16 cellular contexts compared by ENCODE assay signal in genomic region chr2:88227446-88227845, GRCh38. TPM values are rescaled to one million over a fixed set of nuclear protein-coding genes. Genes with fewer than 3 reads are reported as not detected.
DNase-seq lines count a peak whose midpoint lies in the region; ATAC-seq, FAIRE-seq and TF ChIP-seq lines count a peak whose summit lies in the region.
"Had no signal": no experiment of that assay in that cellular context is flagged by ENCODE, and none has a peak within 500 bp of the region (broad histone marks: within the 10 kb centered on the region; RNA-seq: fewer than 3 reads in every experiment).

No MANE protein-coding gene starts in this region.

- no peaks in the 10 kb centered on the region for H3K9me3 ChIP-seq in astrocyte (ENCODE audit: insufficient read depth, low read depth, low read length)

- H3K4me1 ChIP-seq in astrocyte (ENCODE audit: insufficient read depth, low read length), result no peaks in the 10 kb centered on the region

- ATAC-seq in HG03196 (IDR thresholded peaks at IDR 0.05; ENCODE audit: unreplicated experiment), result no peak

- peak; percentile 74 for DNase-seq in A172 (ENCODE audit: low spot score)
- DNase-seq in H54 (ENCODE audit: insufficient read length, low spot score), result peak; percentile 19
- DNase-seq in astrocyte (ENCODE audit: low read depth), result no peak
- peak; percentile 29 for DNase-seq in iris pigment epithelial cell (ENCODE audit: low read depth)
- no peak for DNase-seq in superior temporal gyrus (ENCODE audit: extremely low spot score)
- no peak for DNase-seq in NCI-H1436 treated with DMSO at 0.1 percent for 48 hours (lab: John Stamatoyannopoulos, UW)
- no peak for DNase-seq in NCI-H128 (lab: John Stamatoyannopoulos, UW; ENCODE audit: unreplicated experiment)
- DNase-seq: activated CD8-positive, alpha-beta memory T cell treated with anti-CD3 and anti-CD28 coated beads, Interleukin-2, amount 50 U/mL, for 4 hours; activated naive CD4-positive, alpha-beta T cell treated with anti-CD3 and anti-CD28 coated beads, Interleukin-2, amount 50 U/mL, for 16 hours; Calu3; central memory CD4-positive, alpha-beta T cell; stimulated activated naive CD4-positive, alpha-beta T cell treated with Interleukin-2 at 50 U/mL for 16 hours had no signal

- peak overlapping the region; percentile 37 for H3K27ac Mint-ChIP-seq in astrocyte (ENCODE audit: unreplicated experiment)

- no peak overlapping the region for H3K4me2 ChIP-seq in astrocyte (ENCODE audit: low read length)

- TF ChIP-seq POLR2A in H54 (IDR thresholded peaks at IDR 0.05; ENCODE audit: low read depth, low read length), result no peak

- H3K36me3 Mint-ChIP-seq in astrocyte (ENCODE audit: low read depth, unreplicated experiment), result no peaks in the 10 kb centered on the region

- H3K79me2 ChIP-seq in astrocyte (ENCODE audit: insufficient read depth, low read length), result no peaks in the 10 kb centered on the region

- no peak overlapping the region for H2AFZ ChIP-seq in astrocyte (ENCODE audit: low read depth, low read length)

- peaks cover 5% of the 10 kb centered on the region for H3K27me3 Mint-ChIP-seq in astrocyte (ENCODE audit: low read depth, unreplicated experiment)

- H3K4me3 Mint-ChIP-seq in astrocyte (ENCODE audit: unreplicated experiment), result no peak overlapping the region

- no peaks in the 10 kb centered on the region for H3K9me3 Mint-ChIP-seq in astrocyte (ENCODE audit: unreplicated experiment)

- H3K9ac ChIP-seq in astrocyte (ENCODE audit: low read length), result no peak overlapping the region

- FAIRE-seq in H54 (lab: Jason Lieb, UNC), result no peak
- no peak for FAIRE-seq in astrocyte (lab: Jason Lieb, UNC)
- FAIRE-seq: A204.1, endometrium had no signal

- H3K4me3 ChIP-seq in astrocyte (ENCODE audit: insufficient read depth, low read depth, low read length), result no peak overlapping the region

- H3K36me3 ChIP-seq in astrocyte (ENCODE audit: insufficient read depth, low read length), result no peaks in the 10 kb centered on the region

- no peak overlapping the region for H3K27ac ChIP-seq in astrocyte (ENCODE audit: low read depth, low read length)
- H3K27ac ChIP-seq: VCaP had no signal

- peaks cover 11% of the 10 kb centered on the region for H3K4me1 Mint-ChIP-seq in astrocyte (ENCODE audit: low read depth, unreplicated experiment)

- no peak for TF ChIP-seq CTCF in astrocyte (IDR thresholded peaks at IDR 0.05; ENCODE audit: insufficient read depth, low read depth, low read length)

- H3K27me3 ChIP-seq in astrocyte (ENCODE audit: insufficient read depth, low read length), result no peaks in the 10 kb centered on the region

- H4K20me1 ChIP-seq in astrocyte (ENCODE audit: insufficient read depth, low read length), result no peaks in the 10 kb centered on the region

RNA-seq across cellular contexts. Expression of gene THNSL2, which starts 57.3 kb away (rescaled TPM):
- total RNA-seq in A172 (2014; rRNA removed; shearing (Covaris generic)), result 0.95 and 2.2 TPM in 2 replicates
- total RNA-seq in astrocyte, result 14.5 and 16.4 TPM in 2 replicates

Comparison
In these comparisons a context has a peak if more than half of its experiments do, and no peak if none do; other contexts are left out.
1. DNase-seq: peak in A172 (single experiment), H54 (single experiment) and iris pigment epithelial cell (single experiment); none in astrocyte (single experiment), superior temporal gyrus (single experiment), NCI-H1436 treated with DMSO at 0.1 percent for 48 hours (single experiment) and NCI-H128 (single experiment).